Comparison of ENCODE assay signal across 8 cellular contexts in genomic region chr12:96401061-96401871, GRCh38. TPM values are rescaled to one million over a fixed set of nuclear protein-coding genes. Genes with fewer than 3 reads are reported as not detected.
A peak's percentile ranks its signal among the peaks of the same experiment; 100 is the strongest.
DNase-seq lines count a peak whose midpoint lies in the region; ATAC-seq, FAIRE-seq and TF ChIP-seq lines count a peak whose summit lies in the region.

No MANE protein-coding gene starts in this region.

- 13% methylated on average over 19 of the region's 19 CpGs for WGBS in right cardiac atrium

- intact Hi-C loops in right cardiac atrium (cut with DNase I) = loop anchor here in 1 of 4 donors (10.0 kb wide), 2 partner anchors 104 to 186 kb away; no protein-coding TSS in a partner anchor

- POLR2A ChIA-PET in RWPE1 (lab: Yijun Ruan, JAX; ENCODE audit: low non-redundant PET) = interaction anchor here (1.0 kb wide), 1 partner anchor 182 kb away, joined by 3 read pairs; no protein-coding TSS in a partner anchor

- H3K9me3 ChIP-seq in right cardiac atrium (ENCODE audit: control insufficient read depth, low read length) = no peaks in the 10 kb centered on the region

- CTCF ChIA-PET in RWPE1 (lab: Yijun Ruan, JAX) = interaction anchor here (0.6 to 1.2 kb wide), 11 partner anchors 10 to 830 kb away, joined by 3 to 12 read pairs (median 4); no protein-coding TSS in a partner anchor

- TF ChIP-seq CTCF in RWPE1 (conservative IDR thresholded peaks at IDR 0.05; ENCODE audit: low read depth) (0 out of 2 replicates have a peak, but pooled peaks have one; percentile 16), retinal pigment epithelial cell (conservative IDR thresholded peaks at IDR 0.05; ENCODE audit: low read depth, low read length) (peak; percentile 34)

- peak overlapping the region; percentile 100 for H3K27ac ChIP-seq in RWPE1
- peak overlapping the region; percentile 88 for H3K27ac ChIP-seq in angular gyrus (ENCODE audit: low read depth, low read length)
- H3K27ac ChIP-seq in right cardiac atrium (ENCODE audit: low read length) = peak overlapping the region; percentile 94

- ATAC-seq in GM19351 (IDR thresholded peaks at IDR 0.05; ENCODE audit: unreplicated experiment) (peak; percentile 21), right cardiac atrium (peak in 1 of 2 donors; percentile 5), GM21737 (IDR thresholded peaks at IDR 0.05; ENCODE audit: unreplicated experiment) (no peak)

- no peaks in the 10 kb centered on the region for H3K4me1 ChIP-seq in right cardiac atrium (ENCODE audit: control insufficient read depth, insufficient read depth, low read length)

- H3K4me3 ChIP-seq in right cardiac atrium (ENCODE audit: low read length) (peak overlapping the region; percentile 97), retinal pigment epithelial cell (ENCODE audit: low read length) (peak overlapping the region; percentile 82)

- DNase-seq in CMK (ENCODE audit: low read depth) = peak; percentile 38
- peak; percentile 79 for DNase-seq in HTR-8/SVneo (ENCODE audit: insufficient read length, low spot score)
- DNase-seq in RWPE1 (ENCODE audit: low spot score) = peak; percentile 74
- DNase-seq in right cardiac atrium = no peak
- no peak for DNase-seq in retinal pigment epithelial cell (ENCODE audit: low read depth)

- H3K27me3 ChIP-seq in right cardiac atrium (ENCODE audit: control insufficient read depth, insufficient read depth) = no peaks in the 10 kb centered on the region

- no peak for FAIRE-seq in HTR-8/SVneo (lab: Jason Lieb, UNC)

RNA-seq across cellular contexts. Expression of gene CDK17, which starts 1.0 kb away (rescaled TPM):
- total RNA-seq in right cardiac atrium = 10 to 100 TPM; 18.4 to 30.4 (median 23.1) TPM
- polyA plus RNA-seq in right cardiac atrium = 10.3 TPM

Comparison
In these comparisons a context has a peak if more than half of its experiments do, and no peak if none do; other contexts are left out.
1. DNase-seq: peak in CMK (single experiment), HTR-8/SVneo (single experiment) and RWPE1 (single experiment); none in right cardiac atrium (0 of 3) and retinal pigment epithelial cell (single experiment).
2. Peak in every context shown above with its lines, with median percentiles within 50 percentile points of each other: H3K27ac ChIP-seq.